ENCODE assay signal across 22 cellular contexts in the genomic region with DNA sequence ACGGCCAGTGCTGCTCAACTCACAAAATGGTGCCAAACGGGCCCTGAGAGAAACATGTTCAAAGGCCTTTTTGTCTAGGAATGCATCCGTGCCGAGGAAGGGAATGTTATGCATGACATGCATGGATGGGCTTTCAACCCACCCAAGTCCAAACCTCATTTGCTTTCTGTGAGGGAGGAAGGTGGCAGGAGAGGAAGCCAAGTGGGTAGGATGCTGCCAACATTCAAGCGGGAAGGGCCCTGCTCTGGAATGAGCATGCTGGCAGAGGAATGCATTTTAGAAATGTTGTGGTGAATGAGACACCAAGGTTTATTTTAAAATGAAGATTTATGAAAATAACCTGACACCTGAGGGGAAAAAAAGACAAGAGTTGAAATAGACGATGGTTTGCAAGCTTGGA.
DNase-seq lines count a peak whose midpoint lies in the region; ATAC-seq and TF ChIP-seq lines count a peak whose summit lies in the region.
"Had no signal": no experiment of that assay in that cellular context is flagged by ENCODE, and none has a peak within 500 bp of the region (broad histone marks: within the 10 kb centered on the region; RNA-seq: fewer than 3 reads in every experiment).

No MANE protein-coding gene starts in this region.

- H3K9ac ChIP-seq in SK-N-SH = no peak overlapping the region
- H3K9ac ChIP-seq in stomach smooth muscle (ENCODE audit: low read length in 2 of 2) = no peak overlapping the region

- no peak for TF ChIP-seq CTCF in SK-N-SH (IDR thresholded peaks at IDR 0.05)
- no peak for TF ChIP-seq CTCF in foreskin keratinocyte (conservative IDR thresholded peaks at IDR 0.05)

- H3K9me2 ChIP-seq in SK-N-SH = no peaks in the 10 kb centered on the region

- H3K4me2 ChIP-seq in SK-N-SH = no peak overlapping the region

- H3K79me2 ChIP-seq in SK-N-SH (ENCODE audit: insufficient read depth) = no peaks in the 10 kb centered on the region

- no peaks in the 10 kb centered on the region for H4K20me1 ChIP-seq in SK-N-SH (ENCODE audit: insufficient read depth)

- POLR2A ChIA-PET in SK-N-SH (lab: Yijun Ruan, JAX) = no interaction called here

- CTCF ChIA-PET in SK-N-SH (lab: Yijun Ruan, JAX) = interaction anchor here (1.0 kb wide), 1 partner anchor 19 kb away, joined by 3 read pairs; no protein-coding TSS in a partner anchor

- no peak for TF ChIP-seq RAD21 in SK-N-SH (IDR thresholded peaks at IDR 0.05; ENCODE audit: low read length)

- no peak for TF ChIP-seq EP300 in SK-N-SH (IDR thresholded peaks at IDR 0.05; ENCODE audit: borderline replicate concordance in 1 of 2, low read depth in 1 of 2, low read length in 1 of 2)

- no peak overlapping the region for H2AFZ ChIP-seq in SK-N-SH (ENCODE audit: low read depth)

- H3K27ac ChIP-seq in SK-N-SH (ENCODE audit: low read depth in 2 of 2, low read length in 1 of 2) (peak overlapping the region in 1 of 2 experiments; percentile 81; a peak in 1 of 4 replicates), stomach smooth muscle (ENCODE audit: low read length) (peak overlapping the region; percentile 18), foreskin keratinocyte (no peak overlapping the region)
- H3K27ac ChIP-seq: C4-2B, dorsolateral prefrontal cortex, epithelial cell of prostate, lower lobe of right lung had no signal

- peak; percentile 35 for DNase-seq in H4 (ENCODE audit: low spot score)
- no peak for DNase-seq in SK-N-SH
- peak; percentile 98 for DNase-seq in glomerular visceral epithelial cell (ENCODE audit: extremely low spot score)
- no peak for DNase-seq in NCI-H187 (lab: John Stamatoyannopoulos, UW)
- no peak for DNase-seq in NCI-H1048 (lab: John Stamatoyannopoulos, UW)
- no peak for DNase-seq in foreskin keratinocyte
- DNase-seq: activated CD8-positive, alpha-beta T cell treated with anti-CD3 and anti-CD28 coated beads for 36 hours; activated T-cell treated with anti-CD3 and anti-CD28 coated beads, Interleukin-2, amount 50 U/mL, for 48 hours; DMS153; dorsolateral prefrontal cortex; GOT3; lower lobe of right lung; naive thymus-derived CD8-positive, alpha-beta T cell; NCI-H2081 treated with DMSO at 0.1 percent for 48 hours; NCI-H524 treated with DMSO at 0.1 percent for 48 hours; SIG-M5; small intestine; stimulated activated CD8-positive, alpha-beta memory T cell treated with anti-CD3 and anti-CD28 coated beads, Interleukin-4, amount 100 ng/mL, for 48 hours; T-helper 17 cell had no signal

- H3K27me3 ChIP-seq in SK-N-SH (ENCODE audit: insufficient read depth) (no peaks in the 10 kb centered on the region), stomach smooth muscle (ENCODE audit: control insufficient read depth in 1 of 2, insufficient read depth in 2 of 2, low read length in 2 of 2) (no peaks in the 10 kb centered on the region), foreskin keratinocyte (no peaks in the 10 kb centered on the region)

- H3F3A ChIP-seq in SK-N-SH (replicated peaks; ENCODE audit: insufficient read depth) = peaks cover 8% of the 10 kb centered on the region

- H3K4me3 ChIP-seq in SK-N-SH (ENCODE audit: low read depth in 2 of 2, low read length in 1 of 2) (no peak overlapping the region), stomach smooth muscle (ENCODE audit: low read length in 2 of 2) (peak overlapping the region in 1 of 2 donors; percentile 8)
- H3K4me3 ChIP-seq: dorsolateral prefrontal cortex, lower lobe of right lung had no signal

- no peaks in the 10 kb centered on the region for H3K36me3 ChIP-seq in SK-N-SH (replicated peaks in 1 of 2; ENCODE audit: control insufficient read depth in 1 of 2, insufficient read depth in 2 of 2, low read length in 1 of 2)
- H3K36me3 ChIP-seq in stomach smooth muscle (ENCODE audit: control insufficient read depth in 2 of 2, insufficient read depth in 2 of 2, low read length in 2 of 2) = no peaks in the 10 kb centered on the region
- H3K36me3 ChIP-seq: lower lobe of right lung had no signal

- H3K9me3 ChIP-seq in SK-N-SH = no peaks in the 10 kb centered on the region
- H3K9me3 ChIP-seq in stomach smooth muscle (ENCODE audit: control insufficient read depth in 2 of 2, low read length in 2 of 2) = no peaks in the 10 kb centered on the region
- H3K9me3 ChIP-seq: lower lobe of right lung had no signal

- WGBS in SK-N-SH (ENCODE audit: low lambda C conversion rate) = 88% methylated on average over 5 of the region's 6 CpGs

- no peak for ATAC-seq in foreskin keratinocyte
- ATAC-seq: activated CD8-positive, alpha-beta T cell treated with anti-CD3 and anti-CD28 coated beads for 36 hours; naive thymus-derived CD8-positive, alpha-beta T cell; T-helper 17 cell had no signal

- H3K4me1 ChIP-seq in SK-N-SH (ENCODE audit: control insufficient read depth in 1 of 2, insufficient read depth in 2 of 2, low read depth in 1 of 2, low read length in 1 of 2) = peaks cover 0 to 17% of the 10 kb centered on the region in 2 experiments; a peak in 2 of 4 replicates
- peaks cover 10% of the 10 kb centered on the region for H3K4me1 ChIP-seq in stomach smooth muscle (ENCODE audit: control insufficient read depth, insufficient read depth, low read length)
- peaks cover 10% of the 10 kb centered on the region for H3K4me1 ChIP-seq in foreskin keratinocyte
- H3K4me1 ChIP-seq: lower lobe of right lung had no signal

TF ChIP-seq in SK-N-SH, 30 proteins besides CTCF, POLR2A, EP300 and RAD21:
- TF ChIP-seq USF2 (IDR thresholded peaks at IDR 0.05; ENCODE audit: borderline replicate concordance, low read depth, low read length) = no peak
- peak; percentile 33; the same call in 1 of the 2 replicates for TF ChIP-seq TCF12 (IDR thresholded peaks at IDR 0.05)
- TF ChIP-seq NFIC (IDR thresholded peaks at IDR 0.05; ENCODE audit: borderline replicate concordance) = peak; percentile 7; the same call in 1 of the 2 replicates

Comparison
In these comparisons a context has a peak if more than half of its experiments do, and no peak if none do; other contexts are left out.
1. DNase-seq: peak in H4 (single experiment) and glomerular visceral epithelial cell (single experiment); none in SK-N-SH (single experiment), NCI-H187 (0 of 2), NCI-H1048 (single experiment) and foreskin keratinocyte (0 of 2).